ENCODE assay signal across 1 cellular context in the genomic region with DNA sequence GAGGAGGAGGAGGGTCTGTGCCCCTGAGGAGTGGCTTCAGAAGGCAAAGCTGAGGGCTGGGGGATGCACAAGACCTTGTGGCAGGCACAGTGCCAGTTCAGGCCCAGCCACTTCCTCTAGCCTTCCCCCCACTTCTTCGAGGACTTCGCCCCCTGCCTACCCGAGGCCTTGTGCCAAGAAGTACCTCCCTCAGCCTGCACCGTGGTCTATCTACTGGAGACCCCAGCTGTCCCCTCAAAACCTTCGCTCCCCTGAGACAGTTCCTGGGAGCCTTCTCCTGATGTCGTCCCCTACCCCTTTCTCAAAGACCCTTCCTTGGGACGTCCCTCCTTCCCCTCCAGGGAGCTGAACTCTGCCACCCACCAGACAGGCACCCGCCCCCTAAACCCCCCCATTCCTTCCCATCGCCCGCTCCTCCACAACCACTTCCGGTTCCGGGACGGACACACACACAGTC.
TF ChIP-seq lines count a peak whose summit lies in the region.

No MANE protein-coding gene starts in this region.

TF ChIP-seq in neural cell, 6 proteins besides CTCF, POLR2A, EP300 and RAD21 (continued from another document):
- no peak for TF ChIP-seq REST (IDR thresholded peaks at IDR 0.05; ENCODE audit: borderline replicate concordance)
